13 cellular contexts compared by ENCODE assay signal in genomic region chr6:120198033-120198432, GRCh38.
A peak's percentile ranks its signal among the peaks of the same experiment; 100 is the strongest.
DNase-seq lines count a peak whose midpoint lies in the region; ATAC-seq lines count a peak whose summit lies in the region.
"Had no signal": no experiment of that assay in that cellular context is flagged by ENCODE, and none has a peak within 500 bp of the region (broad histone marks: within the 10 kb centered on the region; RNA-seq: fewer than 3 reads in every experiment).

No MANE protein-coding gene starts in this region.

- H3K36me3 Mint-ChIP-seq in activated naive CD8-positive, alpha-beta T cell treated with anti-CD3 and anti-CD28 coated beads, Interleukin-2, amount 50 U/mL, for 24 hours (ENCODE audit: low read depth) = no peaks in the 10 kb centered on the region
- H3K36me3 Mint-ChIP-seq: memory B cell had no signal

- no peak overlapping the region for H3K27ac Mint-ChIP-seq in activated naive CD8-positive, alpha-beta T cell treated with anti-CD3 and anti-CD28 coated beads, Interleukin-2, amount 50 U/mL, for 24 hours
- H3K27ac Mint-ChIP-seq: memory B cell had no signal

- intact Hi-C loops in right cardiac atrium (cut with DNase I) = no loop called here

- H3K9me3 Mint-ChIP-seq in activated naive CD8-positive, alpha-beta T cell treated with anti-CD3 and anti-CD28 coated beads, Interleukin-2, amount 50 U/mL, for 24 hours = no peaks in the 10 kb centered on the region
- H3K9me3 Mint-ChIP-seq: memory B cell had no signal

- peak; percentile 82 for ATAC-seq in activated naive CD8-positive, alpha-beta T cell treated with anti-CD3 and anti-CD28 coated beads, Interleukin-2, amount 50 U/mL, for 24 hours
- ATAC-seq in right cardiac atrium = peak; percentile 88 to 98
- ATAC-seq in GM19452 (IDR thresholded peaks at IDR 0.05; ENCODE audit: unreplicated experiment) = no peak
- no peak for ATAC-seq in GM18498 (IDR thresholded peaks at IDR 0.05; ENCODE audit: unreplicated experiment)
- no peak for ATAC-seq in HG03108 (IDR thresholded peaks at IDR 0.05; ENCODE audit: unreplicated experiment)
- ATAC-seq in HG02798 (IDR thresholded peaks at IDR 0.05; ENCODE audit: poor library complexity, unreplicated experiment) = no peak

- no peaks in the 10 kb centered on the region for H3K27me3 ChIP-seq in ACC112 (ENCODE audit: insufficient read depth, low read length)
- no peaks in the 10 kb centered on the region for H3K27me3 ChIP-seq in HUES6 (ENCODE audit: control insufficient read depth, insufficient read depth, low read length)
- no peaks in the 10 kb centered on the region for H3K27me3 ChIP-seq in right cardiac atrium (ENCODE audit: control insufficient read depth, insufficient read depth)
- H3K27me3 ChIP-seq: esophagus muscularis mucosa, SJSA1, tibial nerve had no signal

- H3K79me2 ChIP-seq in ACC112 (ENCODE audit: control insufficient read depth, insufficient read depth, low read length, unreplicated experiment) = no peaks in the 10 kb centered on the region

- H3K27ac ChIP-seq in ACC112 (ENCODE audit: low read depth, low read length) (peak overlapping the region; percentile 9; the same call in 1 of the 2 replicates), HUES6 (ENCODE audit: low read depth, low read length) (peak overlapping the region; percentile 13; the same call in 1 of the 2 replicates), right cardiac atrium (ENCODE audit: low read length) (no peak overlapping the region)
- H3K27ac ChIP-seq: esophagus muscularis mucosa, SJSA1, tibial nerve had no signal

- no peak overlapping the region for H3K4me3 ChIP-seq in ACC112 (ENCODE audit: low read depth, low read length)
- no peak overlapping the region for H3K4me3 ChIP-seq in HUES6 (ENCODE audit: low read depth, low read length)
- H3K4me3 ChIP-seq in right cardiac atrium (ENCODE audit: low read length) = no peak overlapping the region
- H3K4me3 ChIP-seq: esophagus muscularis mucosa, SJSA1, tibial nerve had no signal

- DNase-seq in activated naive CD8-positive, alpha-beta T cell treated with anti-CD3 and anti-CD28 coated beads, Interleukin-2, amount 50 U/mL, for 24 hours = no peak
- peak; percentile 12 to 58 (median 46) for DNase-seq in right cardiac atrium
- DNase-seq: NCI-H2029 treated with DMSO at 0.1 percent for 48 hours had no signal

- H3K36me3 ChIP-seq in ACC112 (ENCODE audit: insufficient read depth, low read length) (no peaks in the 10 kb centered on the region), HUES6 (ENCODE audit: control insufficient read depth, insufficient read depth, low read length) (no peaks in the 10 kb centered on the region)
- H3K36me3 ChIP-seq: esophagus muscularis mucosa, SJSA1, tibial nerve had no signal

- peaks cover 3% of the 10 kb centered on the region for H3K4me1 Mint-ChIP-seq in activated naive CD8-positive, alpha-beta T cell treated with anti-CD3 and anti-CD28 coated beads, Interleukin-2, amount 50 U/mL, for 24 hours
- H3K4me1 Mint-ChIP-seq: memory B cell had no signal

- no peaks in the 10 kb centered on the region for H3K9me3 ChIP-seq in HUES6 (ENCODE audit: control insufficient read depth, insufficient read depth, low read depth, low read length)
- no peaks in the 10 kb centered on the region for H3K9me3 ChIP-seq in right cardiac atrium (ENCODE audit: control insufficient read depth, low read length)
- H3K9me3 ChIP-seq: esophagus muscularis mucosa, tibial nerve had no signal

- H3K27me3 Mint-ChIP-seq in activated naive CD8-positive, alpha-beta T cell treated with anti-CD3 and anti-CD28 coated beads, Interleukin-2, amount 50 U/mL, for 24 hours = no peaks in the 10 kb centered on the region
- H3K27me3 Mint-ChIP-seq: memory B cell had no signal

- no peak overlapping the region for H3K4me3 Mint-ChIP-seq in activated naive CD8-positive, alpha-beta T cell treated with anti-CD3 and anti-CD28 coated beads, Interleukin-2, amount 50 U/mL, for 24 hours
- H3K4me3 Mint-ChIP-seq: memory B cell had no signal

- no peak overlapping the region for H2AFZ ChIP-seq in ACC112 (ENCODE audit: low read length, unreplicated experiment)

- H3K4me1 ChIP-seq in ACC112 (ENCODE audit: control insufficient read depth, insufficient read depth, low read length, unreplicated experiment) = no peaks in the 10 kb centered on the region
- peaks cover 10% of the 10 kb centered on the region for H3K4me1 ChIP-seq in HUES6 (ENCODE audit: control insufficient read depth, insufficient read depth, low read length)
- no peaks in the 10 kb centered on the region for H3K4me1 ChIP-seq in right cardiac atrium (ENCODE audit: control insufficient read depth, insufficient read depth, low read length)
- H3K4me1 ChIP-seq: esophagus muscularis mucosa, SJSA1, tibial nerve had no signal

- no peak overlapping the region for H3K9ac ChIP-seq in HUES6 (ENCODE audit: low read length)

Comparison
In these comparisons a context has a peak if more than half of its experiments do, and no peak if none do; other contexts are left out.
1. ATAC-seq: peak in activated naive CD8-positive, alpha-beta T cell treated with anti-CD3 and anti-CD28 coated beads, Interleukin-2, amount 50 U/mL, for 24 hours (single experiment) and right cardiac atrium (2 of 2); none in GM19452 (single experiment), GM18498 (single experiment), HG03108 (single experiment) and HG02798 (single experiment).